3 cellular contexts compared by ENCODE assay signal in genomic region chr1:16884487-16884886, GRCh38. TPM values are rescaled to one million over a fixed set of nuclear protein-coding genes. Genes with fewer than 3 reads are reported as not detected.
"Had no signal": no experiment of that assay in that cellular context is flagged by ENCODE, and none has a peak within 500 bp of the region (broad histone marks: within the 10 kb centered on the region; RNA-seq: fewer than 3 reads in every experiment).

No MANE protein-coding gene starts in this region.

RNA-seq across cellular contexts. Expression of gene RNU1-2, which starts 11.3 kb away (rescaled TPM):
- total RNA-seq: HT1080 had no signal
- polyA plus RNA-seq: IgD-negative memory B cell, IMR-90 had no signal
